In genomic region chr17:10058924-10059683, GRCh38 we compare ENCODE assay signal across 14 cellular contexts.
DNase-seq lines count a peak whose midpoint lies in the region; ATAC-seq and TF ChIP-seq lines count a peak whose summit lies in the region.
"Had no signal": no experiment of that assay in that cellular context is flagged by ENCODE, and none has a peak within 500 bp of the region (broad histone marks: within the 10 kb centered on the region; RNA-seq: fewer than 3 reads in every experiment).

No MANE protein-coding gene starts in this region.

- 86 to 91% methylated on average over 16 of the region's 16 CpGs for WGBS in sigmoid colon, 2 donors
- 77 to 82% methylated on average over 6 to 16 of the region's 16 CpGs for WGBS in transverse colon (ENCODE audit: low coverage in 1 of 2), 2 donors

- H3K36me3 ChIP-seq in sigmoid colon (no peaks in the 10 kb centered on the region), transverse colon (no peaks in the 10 kb centered on the region)
- H3K36me3 ChIP-seq: SJSA1 had no signal

- intact Hi-C loops in Right ventricle myocardium inferior (cut with DNase I) (no loop called here), sigmoid colon (cut with DNase I) (no loop called here), transverse colon (cut with DNase I; ENCODE audit: low total_unique reads) (no loop called here)

- peak; percentile 6 for ATAC-seq in GM18505 (IDR thresholded peaks at IDR 0.05; ENCODE audit: unreplicated experiment)
- ATAC-seq in HG03064 (IDR thresholded peaks at IDR 0.05; ENCODE audit: low read depth, unreplicated experiment) = peak; percentile 36
- ATAC-seq in Right ventricle myocardium inferior = peak; percentile 17
- ATAC-seq: CD8-positive, alpha-beta T cell had no signal

- H3K27me3 Mint-ChIP-seq in HFFc6 (ENCODE audit: insufficient read depth) = peaks cover 21% of the 10 kb centered on the region

- no peak for TF ChIP-seq EP300 in sigmoid colon (IDR thresholded peaks at IDR 0.05)
- TF ChIP-seq EP300 in transverse colon (IDR thresholded peaks at IDR 0.05; ENCODE audit: low read depth) = no peak

- H3K4me1 ChIP-seq in sigmoid colon (peaks cover 0 to 37% (median 36%) of the 10 kb centered on the region in 4 donors), transverse colon (peaks cover 0 to 19% (median 7%) of the 10 kb centered on the region in 4 donors)
- H3K4me1 ChIP-seq: SJSA1 had no signal

- H3K9me3 Mint-ChIP-seq in HFFc6 = no peaks in the 10 kb centered on the region
- H3K9me3 Mint-ChIP-seq: CD8-positive, alpha-beta T cell had no signal

- in situ Hi-C loops in transverse colon (cut with MboI; ENCODE audit: low pct_ligation_motif_present in 1 of 4, low pct_unique_long_range_greater_than_20kb in 1 of 4, low sequenced_read_pairs in 3 of 4) = no loop called here

- no peaks in the 10 kb centered on the region for H3K9me3 ChIP-seq in sigmoid colon
- no peaks in the 10 kb centered on the region for H3K9me3 ChIP-seq in transverse colon
- H3K9me3 ChIP-seq: SJSA1 had no signal

- TF ChIP-seq POLR2A in GM18505 (IDR thresholded peaks at IDR 0.05; ENCODE audit: borderline replicate concordance, extremely low read depth, insufficient read depth, insufficient read length) = peak; percentile 54
- TF ChIP-seq POLR2A in sigmoid colon (IDR thresholded peaks at IDR 0.05) = no peak
- no peak for TF ChIP-seq POLR2A in transverse colon (IDR thresholded peaks at IDR 0.05)

- H3K27me3 ChIP-seq in sigmoid colon (no peaks in the 10 kb centered on the region), transverse colon (no peaks in the 10 kb centered on the region)
- H3K27me3 ChIP-seq: SJSA1 had no signal

- H3K27ac Mint-ChIP-seq in HFFc6 = no peak overlapping the region
- H3K27ac Mint-ChIP-seq: CD8-positive, alpha-beta T cell had no signal

- peak overlapping the region in 2 of 4 donors; percentile 60 to 76 for H3K27ac ChIP-seq in sigmoid colon
- H3K27ac ChIP-seq in transverse colon = peak overlapping the region in 1 of 4 donors; percentile 4
- H3K27ac ChIP-seq: epithelial cell of prostate, SJSA1 had no signal

- H3K4me1 Mint-ChIP-seq in HFFc6 (ENCODE audit: low read depth) = peaks cover 18% of the 10 kb centered on the region

- no peak overlapping the region for H3K4me3 Mint-ChIP-seq in HFFc6
- H3K4me3 Mint-ChIP-seq: CD8-positive, alpha-beta T cell had no signal

- no peak overlapping the region for H3K4me3 ChIP-seq in sigmoid colon
- no peak overlapping the region for H3K4me3 ChIP-seq in transverse colon
- H3K4me3 ChIP-seq: SJSA1 had no signal

- no peaks in the 10 kb centered on the region for H3K36me3 Mint-ChIP-seq in HFFc6 (ENCODE audit: low read depth)
- H3K36me3 Mint-ChIP-seq: CD8-positive, alpha-beta T cell had no signal

- peak; percentile 71 for DNase-seq in Right ventricle myocardium inferior (ENCODE audit: missing footprints)
- peak; percentile 58 for DNase-seq in sigmoid colon
- DNase-seq in transverse colon = no peak
- no peak for DNase-seq in activated CD4-positive, alpha-beta T cell treated with anti-CD3 and anti-CD28 coated beads, Interleukin-2, amount 50 U/mL, for 48 hours
- DNase-seq in mucosa of gallbladder (ENCODE audit: low spot score) = no peak
- no peak for DNase-seq in HFFc6
- DNase-seq: CD8-positive, alpha-beta T cell; NCI-H1694; NCI-H748 treated with DMSO at 0.1 percent for 48 hours; stimulated activated CD4-positive, alpha-beta T cell treated with anti-CD3 and anti-CD28 coated beads, Interleukin-15, amount 100 ng/mL, for 24 hours had no signal

- no peak for TF ChIP-seq CTCF in sigmoid colon (IDR thresholded peaks at IDR 0.05)
- TF ChIP-seq CTCF in transverse colon (IDR thresholded peaks at IDR 0.05) = no peak
- TF ChIP-seq CTCF in HFFc6 (IDR thresholded peaks at IDR 0.05) = no peak

Comparison
In these comparisons a context has a peak if more than half of its experiments do, and no peak if none do; other contexts are left out.
1. DNase-seq: peak in Right ventricle myocardium inferior (single experiment) and sigmoid colon (single experiment); none in transverse colon (single experiment), activated CD4-positive, alpha-beta T cell treated with anti-CD3 and anti-CD28 coated beads, Interleukin-2, amount 50 U/mL, for 48 hours (0 of 2), mucosa of gallbladder (single experiment) and HFFc6 (single experiment).
2. Peak in every context shown above with its lines, with median percentiles within 50 percentile points of each other: ATAC-seq.